Comparison of ENCODE assay signal across 16 cellular contexts in the genomic region with DNA sequence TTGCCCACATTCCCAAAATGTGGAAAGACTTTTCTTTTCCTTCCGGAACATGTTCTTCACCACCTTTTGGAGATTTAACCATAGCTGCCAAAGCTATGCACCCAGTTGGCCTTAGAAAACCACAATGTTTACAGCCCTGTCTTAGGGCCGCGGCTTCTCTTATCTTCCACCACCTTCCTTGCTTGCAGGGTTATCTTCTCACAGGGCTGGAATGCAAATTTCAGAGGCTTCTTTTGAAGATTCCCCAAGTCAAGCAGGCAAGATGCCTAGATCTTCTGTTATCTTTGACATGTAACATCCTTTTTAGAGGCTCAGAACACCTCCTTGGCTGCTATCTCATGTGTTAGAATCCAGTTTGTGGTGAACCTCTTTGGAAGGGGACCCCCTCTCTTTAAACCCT. TPM values are rescaled to one million over a fixed set of nuclear protein-coding genes. Genes with fewer than 3 reads are reported as not detected.
DNase-seq lines count a peak whose midpoint lies in the region; ATAC-seq and TF ChIP-seq lines count a peak whose summit lies in the region.
"Had no signal": no experiment of that assay in that cellular context is flagged by ENCODE, and none has a peak within 500 bp of the region (broad histone marks: within the 10 kb centered on the region; RNA-seq: fewer than 3 reads in every experiment).

No MANE protein-coding gene starts in this region.

- H3K9me3 ChIP-seq in CD8-positive, alpha-beta memory T cell (ENCODE audit: low read length), result no peaks in the 10 kb centered on the region
- H3K9me3 ChIP-seq in hepatocyte (ENCODE audit: low read depth) (no peaks in the 10 kb centered on the region), right atrium auricular region (no peaks in the 10 kb centered on the region)

- H3K4me2 ChIP-seq in hepatocyte, result no peak overlapping the region
- H3K4me2 ChIP-seq: PC-9 had no signal

- no peaks in the 10 kb centered on the region for H3K9me3 Mint-ChIP-seq in CD8-positive, alpha-beta memory T cell
- no peaks in the 10 kb centered on the region for H3K9me3 Mint-ChIP-seq in stimulated activated memory B cell treated with anti-CD40 and anti-IgM and Interleukin-4, amounts not matched to agents 10 μg/mL and 1 μg/mL and 100 μg/mL, for 72 hours
- H3K9me3 Mint-ChIP-seq: H9 had no signal

- no peaks in the 10 kb centered on the region for H3K27me3 Mint-ChIP-seq in CD8-positive, alpha-beta memory T cell
- no peaks in the 10 kb centered on the region for H3K27me3 Mint-ChIP-seq in stimulated activated memory B cell treated with anti-CD40 and anti-IgM and Interleukin-4, amounts not matched to agents 10 μg/mL and 1 μg/mL and 100 μg/mL, for 72 hours

- H2AFZ ChIP-seq in hepatocyte, result no peak overlapping the region
- H2AFZ ChIP-seq: PC-9 had no signal

- H3K27me3 ChIP-seq in CD8-positive, alpha-beta memory T cell (ENCODE audit: insufficient read depth, low read length, poor library complexity, severe bottlenecking), result no peaks in the 10 kb centered on the region
- H3K27me3 ChIP-seq in hepatocyte (no peaks in the 10 kb centered on the region), right atrium auricular region (no peaks in the 10 kb centered on the region)

- peaks cover 29% of the 10 kb centered on the region for H3K36me3 ChIP-seq in CD8-positive, alpha-beta memory T cell (ENCODE audit: insufficient read depth, low read length)
- no peaks in the 10 kb centered on the region for H3K36me3 ChIP-seq in hepatocyte (replicated peaks; ENCODE audit: insufficient read depth, low read depth)
- H3K36me3 ChIP-seq in right atrium auricular region, result peaks cover 68% of the 10 kb centered on the region

- H3K4me3 Mint-ChIP-seq in CD8-positive, alpha-beta memory T cell, result no peak overlapping the region
- no peak overlapping the region for H3K4me3 Mint-ChIP-seq in stimulated activated memory B cell treated with anti-CD40 and anti-IgM and Interleukin-4, amounts not matched to agents 10 μg/mL and 1 μg/mL and 100 μg/mL, for 72 hours
- H3K4me3 Mint-ChIP-seq: H9 had no signal

- H3K27ac ChIP-seq in CD8-positive, alpha-beta memory T cell (ENCODE audit: low read depth, low read length), result no peak overlapping the region
- H3K27ac ChIP-seq in hepatocyte, result peak overlapping the region; percentile 66
- H3K27ac ChIP-seq in right atrium auricular region, result no peak overlapping the region
- H3K27ac ChIP-seq: PC-9 had no signal

- no peaks in the 10 kb centered on the region for H3K9me2 ChIP-seq in hepatocyte (replicated peaks; ENCODE audit: insufficient read depth)

- H3K27ac Mint-ChIP-seq in CD8-positive, alpha-beta memory T cell, result peak overlapping the region in 5 of 8 donors; percentile 12 to 68 (median 47)
- no peak overlapping the region for H3K27ac Mint-ChIP-seq in stimulated activated memory B cell treated with anti-CD40 and anti-IgM and Interleukin-4, amounts not matched to agents 10 μg/mL and 1 μg/mL and 100 μg/mL, for 72 hours

- no peaks in the 10 kb centered on the region for H3K79me2 ChIP-seq in hepatocyte

- DNase-seq in CD8-positive, alpha-beta memory T cell, result no peak
- DNase-seq in OCI-M1 (lab: John Stamatoyannopoulos, UW) (peak; percentile 97), amniotic epithelial cell (ENCODE audit: low read depth) (peak; percentile 87), hepatocyte (ENCODE audit: low spot score) (no peak), NCI-H128 (lab: John Stamatoyannopoulos, UW; ENCODE audit: unreplicated experiment) (no peak), right atrium auricular region (ENCODE audit: low spot score) (no peak), hypothalamus (lab: John Stamatoyannopoulos, UW) (no peak)
- DNase-seq: C1 segment of cervical spinal cord, DMS 273 treated with DMSO at 0.1 percent for 48 hours, DND-41, H9, NCI-H1105 treated with DMSO at 0.1 percent for 48 hours, NCI-H1694 treated with DMSO at 0.1 percent for 48 hours, NCI-H510A treated with DMSO at 0.1 percent for 48 hours, PC-9 had no signal

- H3K4me3 ChIP-seq in CD8-positive, alpha-beta memory T cell (ENCODE audit: low read length), result no peak overlapping the region
- no peak overlapping the region for H3K4me3 ChIP-seq in hepatocyte
- no peak overlapping the region for H3K4me3 ChIP-seq in right atrium auricular region
- H3K4me3 ChIP-seq: PC-9 had no signal

- whole genome bisulfite sequencing in hepatocyte (ENCODE audit: low lambda C conversion rate, missing lambda C conversion rate), result 67% methylated on average over 3 of the region's 3 CpGs

- H3K4me1 ChIP-seq in CD8-positive, alpha-beta memory T cell (ENCODE audit: insufficient read depth, low read length), result no peaks in the 10 kb centered on the region
- peaks cover 21% of the 10 kb centered on the region for H3K4me1 ChIP-seq in hepatocyte (ENCODE audit: insufficient read depth)
- no peaks in the 10 kb centered on the region for H3K4me1 ChIP-seq in right atrium auricular region

- no peak for ATAC-seq in stimulated activated memory B cell treated with anti-CD40 and anti-IgM and Interleukin-4, amounts not matched to agents 10 μg/mL and 1 μg/mL and 100 μg/mL, for 72 hours

- H4K20me1 ChIP-seq in hepatocyte (ENCODE audit: insufficient read depth, poor library complexity, severe bottlenecking), result no peaks in the 10 kb centered on the region

- H3K4me1 Mint-ChIP-seq in CD8-positive, alpha-beta memory T cell, result peaks cover 21 to 49% (median 22%) of the 10 kb centered on the region in 3 donors
- H3K4me1 Mint-ChIP-seq in stimulated activated memory B cell treated with anti-CD40 and anti-IgM and Interleukin-4, amounts not matched to agents 10 μg/mL and 1 μg/mL and 100 μg/mL, for 72 hours, result peaks cover 31% of the 10 kb centered on the region
- H3K4me1 Mint-ChIP-seq: H9 had no signal

- CTCF ChIA-PET in CD8-positive, alpha-beta memory T cell (lab: Charles Lee), result no interaction called here

- peaks cover 6 to 80% (median 26%) of the 10 kb centered on the region in 3 donors for H3K36me3 Mint-ChIP-seq in CD8-positive, alpha-beta memory T cell
- H3K36me3 Mint-ChIP-seq in stimulated activated memory B cell treated with anti-CD40 and anti-IgM and Interleukin-4, amounts not matched to agents 10 μg/mL and 1 μg/mL and 100 μg/mL, for 72 hours, result peaks cover 59% of the 10 kb centered on the region

- POLR2A ChIA-PET in CD8-positive, alpha-beta memory T cell (lab: Charles Lee), result no interaction called here

- no peak for TF ChIP-seq CTCF in hepatocyte (IDR thresholded peaks at IDR 0.05; ENCODE audit: poor library complexity)
- no peak for TF ChIP-seq CTCF in right atrium auricular region (IDR thresholded peaks at IDR 0.05)

RNA-seq across cellular contexts. Expression of a gene that starts 11.1 kb away (rescaled TPM):
- total RNA-seq in CD8-positive, alpha-beta memory T cell, result 10 to 100 TPM; 11.6 to 12.5 TPM
- 17.1 TPM for polyA plus RNA-seq in CD8-positive, alpha-beta memory T cell
- total RNA-seq in hepatocyte (9.4 and 15.9 TPM in 2 replicates), right atrium auricular region (1 to 10 TPM; 8.6 to 10.0 TPM)
- 6.9 and 7.2 TPM in 2 replicates for polyA plus RNA-seq in hepatocyte

Comparison
In these comparisons a context has a peak if more than half of its experiments do, and no peak if none do; other contexts are left out.
1. DNase-seq: peak in OCI-M1 (single experiment) and amniotic epithelial cell (single experiment); none in CD8-positive, alpha-beta memory T cell (0 of 5), hepatocyte (single experiment), NCI-H128 (single experiment), right atrium auricular region (single experiment) and hypothalamus (0 of 51).